Comparison of ENCODE assay signal across 12 cellular contexts in the genomic region with DNA sequence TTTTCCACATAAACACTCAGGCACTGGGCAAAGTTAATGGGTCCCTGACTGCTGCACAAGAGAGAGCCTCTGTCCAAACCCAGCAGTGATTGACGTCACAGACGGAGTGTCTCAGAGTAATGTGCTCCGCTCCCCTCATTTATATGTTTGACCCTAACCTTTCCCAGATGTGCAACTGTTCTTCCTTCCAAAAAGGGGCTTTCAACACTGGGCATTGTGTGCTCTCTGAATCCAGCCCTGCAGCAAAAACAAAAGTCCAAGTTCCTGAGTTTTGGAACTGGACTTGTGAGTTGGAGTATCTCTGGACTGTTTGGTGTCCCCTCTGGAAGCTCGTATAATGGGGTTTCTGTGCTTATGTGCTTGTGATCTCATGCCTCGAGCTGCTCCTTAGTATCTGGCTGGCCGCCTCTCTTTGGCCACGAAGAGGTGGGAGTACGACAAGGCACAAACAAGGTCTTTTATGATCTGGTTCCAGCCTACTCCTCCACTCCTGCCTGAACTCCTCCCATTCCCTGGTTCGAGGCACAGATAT.
DNase-seq lines count a peak whose midpoint lies in the region; ATAC-seq and TF ChIP-seq lines count a peak whose summit lies in the region.
"Had no signal": no experiment of that assay in that cellular context is flagged by ENCODE, and none has a peak within 500 bp of the region (broad histone marks: within the 10 kb centered on the region; RNA-seq: fewer than 3 reads in every experiment).

No MANE protein-coding gene starts in this region.

- H3K4me1 Mint-ChIP-seq in HFFc6 (ENCODE audit: low read depth) = peaks cover 65% of the 10 kb centered on the region
- H3K4me1 Mint-ChIP-seq: WTC11 had no signal

- WGBS in esophagus muscularis mucosa = 63% methylated on average over 9 of the region's 9 CpGs
- no CpG with 5 or more reads among the region's 9 CpGs for WGBS in trophoblast cell (ENCODE audit: extremely low coverage, insufficient coverage, insufficient read length)

- peaks cover 0 to 38% (median 8%) of the 10 kb centered on the region in 4 donors for H3K4me1 ChIP-seq in esophagus muscularis mucosa
- peaks cover 4% of the 10 kb centered on the region for H3K4me1 ChIP-seq in stomach smooth muscle (ENCODE audit: control insufficient read depth, insufficient read depth, low read length)
- H3K4me1 ChIP-seq in trophoblast cell (ENCODE audit: control insufficient read depth in 1 of 2, insufficient read depth in 2 of 2, low read length in 2 of 2) = peaks cover 4 to 6% of the 10 kb centered on the region in 2 experiments

- TF ChIP-seq CTCF in HFFc6 (IDR thresholded peaks at IDR 0.05) = no peak
- no peak for TF ChIP-seq CTCF in esophagus muscularis mucosa (IDR thresholded peaks at IDR 0.05)

- no peak overlapping the region for H2AFZ ChIP-seq in trophoblast cell (ENCODE audit: insufficient read depth, low read length, poor library complexity)

- H3K79me1 ChIP-seq in trophoblast cell (ENCODE audit: low read length) = peaks cover 3% of the 10 kb centered on the region

- no peaks in the 10 kb centered on the region for H3K79me2 ChIP-seq in trophoblast cell (ENCODE audit: control insufficient read depth, insufficient read depth, low read length, poor library complexity)

- no peaks in the 10 kb centered on the region for H3K36me3 Mint-ChIP-seq in HFFc6 (ENCODE audit: low read depth)
- H3K36me3 Mint-ChIP-seq: WTC11 had no signal

- H3K18ac ChIP-seq in trophoblast cell (ENCODE audit: low read length) = no peak overlapping the region

- TF ChIP-seq EP300 in esophagus muscularis mucosa (IDR thresholded peaks at IDR 0.05) = no peak

- ATAC-seq in left lobe of liver (peak; percentile 65), GM19397 (IDR thresholded peaks at IDR 0.05; ENCODE audit: unreplicated experiment) (no peak), GM21447 (IDR thresholded peaks at IDR 0.05; ENCODE audit: unreplicated experiment) (no peak)
- ATAC-seq: WTC11 had no signal

- H3K9ac ChIP-seq in stomach smooth muscle (ENCODE audit: low read length in 2 of 2) (no peak overlapping the region), trophoblast cell (ENCODE audit: low read length) (no peak overlapping the region)

- TF ChIP-seq POLR2A in esophagus muscularis mucosa (IDR thresholded peaks at IDR 0.05; ENCODE audit: low read depth) = no peak

- H3K27me3 ChIP-seq in esophagus muscularis mucosa (no peaks in the 10 kb centered on the region), stomach smooth muscle (ENCODE audit: control insufficient read depth in 1 of 2, insufficient read depth in 2 of 2, low read length in 2 of 2) (no peaks in the 10 kb centered on the region), trophoblast cell (ENCODE audit: insufficient read depth, low read length) (no peaks in the 10 kb centered on the region)

- no peak overlapping the region for H3K4ac ChIP-seq in trophoblast cell (ENCODE audit: low read depth, low read length)

- H2BK5ac ChIP-seq in trophoblast cell (ENCODE audit: low read depth, low read length, poor library complexity) = no peak overlapping the region

- H3K9me3 ChIP-seq in esophagus muscularis mucosa (no peaks in the 10 kb centered on the region), stomach smooth muscle (ENCODE audit: control insufficient read depth in 2 of 2, low read length in 2 of 2) (no peaks in the 10 kb centered on the region), trophoblast cell (ENCODE audit: insufficient read depth, low read depth, low read length) (no peaks in the 10 kb centered on the region)

- no peak overlapping the region for H4K12ac ChIP-seq in trophoblast cell (ENCODE audit: low read depth, low read length)

- H3K4me3 Mint-ChIP-seq in HFFc6 = peak overlapping the region; percentile 68
- H3K4me3 Mint-ChIP-seq: WTC11 had no signal

- H3K27me3 Mint-ChIP-seq in HFFc6 (ENCODE audit: insufficient read depth) = no peaks in the 10 kb centered on the region

- intact Hi-C loops in esophagus muscularis mucosa (cut with DNase I) = no loop called here

- no peak overlapping the region for H2AK5ac ChIP-seq in trophoblast cell (ENCODE audit: low read length)

- no peak overlapping the region for H3K4me3 ChIP-seq in esophagus muscularis mucosa
- H3K4me3 ChIP-seq in stomach smooth muscle (ENCODE audit: low read length in 2 of 2) = peak overlapping the region in 1 of 2 donors; percentile 35
- H3K4me3 ChIP-seq in trophoblast cell (ENCODE audit: low read depth, low read length) = no peak overlapping the region

- H3K27ac ChIP-seq in esophagus muscularis mucosa (replicated peaks in 1 of 4) (peak overlapping the region; percentile 33 to 60 (median 53)), stomach smooth muscle (ENCODE audit: low read length) (peak overlapping the region; percentile 13), trophoblast cell (ENCODE audit: low read depth, low read length) (no peak overlapping the region)

- DNase-seq in HFFc6 (peak; percentile 41), esophagus muscularis mucosa (ENCODE audit: extremely low spot score) (no peak), left lobe of liver (ENCODE audit: low spot score) (no peak), trophoblast cell (no peak), DMS79 treated with DMSO at 0.1 percent for 48 hours (lab: John Stamatoyannopoulos, UW) (no peak)
- DNase-seq: kidney glomerular epithelial cell, NCI-H2107, nucleus accumbens had no signal

- no peak overlapping the region for H2BK120ac ChIP-seq in trophoblast cell (ENCODE audit: insufficient read depth, low read length, poor library complexity)

- H4K8ac ChIP-seq in trophoblast cell (ENCODE audit: low read depth, low read length) = no peak overlapping the region

- H3K23ac ChIP-seq in trophoblast cell (ENCODE audit: low read length) = no peak overlapping the region

- H3K36me3 ChIP-seq in esophagus muscularis mucosa = no peaks in the 10 kb centered on the region
- no peaks in the 10 kb centered on the region for H3K36me3 ChIP-seq in stomach smooth muscle (ENCODE audit: control insufficient read depth in 2 of 2, insufficient read depth in 2 of 2, low read length in 2 of 2)
- H3K36me3 ChIP-seq in trophoblast cell (ENCODE audit: control insufficient read depth in 1 of 2, insufficient read depth in 2 of 2, low read length in 2 of 2) = no peaks in the 10 kb centered on the region

- H3K4me2 ChIP-seq in trophoblast cell (ENCODE audit: low read length) = no peak overlapping the region

- no peak overlapping the region for H3K14ac ChIP-seq in trophoblast cell (ENCODE audit: low read length)

- peak overlapping the region; percentile 58 for H3K27ac Mint-ChIP-seq in HFFc6
- H3K27ac Mint-ChIP-seq: WTC11 had no signal

- H4K91ac ChIP-seq in trophoblast cell (ENCODE audit: low read depth, low read length) = no peak overlapping the region

- no peaks in the 10 kb centered on the region for H3K9me3 Mint-ChIP-seq in HFFc6

- no peak overlapping the region for H2BK12ac ChIP-seq in trophoblast cell (ENCODE audit: low read length)
